Comparison of ENCODE assay signal across 12 cellular contexts in genomic region chr4:10611673-10612072, GRCh38.
DNase-seq lines count a peak whose midpoint lies in the region; ATAC-seq and TF ChIP-seq lines count a peak whose summit lies in the region.
"Had no signal": no experiment of that assay in that cellular context is flagged by ENCODE, and none has a peak within 500 bp of the region (broad histone marks: within the 10 kb centered on the region; RNA-seq: fewer than 3 reads in every experiment).

No MANE protein-coding gene starts in this region.

- H3K4me1 ChIP-seq in body of pancreas (no peaks in the 10 kb centered on the region), gastroesophageal sphincter (no peaks in the 10 kb centered on the region)

- ATAC-seq in body of pancreas = peak; percentile 62
- no peak for ATAC-seq in gastroesophageal sphincter
- no peak for ATAC-seq in HG03097 (IDR thresholded peaks at IDR 0.05; ENCODE audit: low FRiP score, unreplicated experiment)

- TF ChIP-seq POLR2A in body of pancreas (IDR thresholded peaks at IDR 0.05) = no peak
- TF ChIP-seq POLR2A in gastroesophageal sphincter (IDR thresholded peaks at IDR 0.05) = no peak

- no peak for TF ChIP-seq CTCF in AG09309 (IDR thresholded peaks at IDR 0.05; ENCODE audit: control insufficient read depth, insufficient read depth, low read depth, low read length, missing control alignments)
- no peak for TF ChIP-seq CTCF in body of pancreas (IDR thresholded peaks at IDR 0.05)
- TF ChIP-seq CTCF in gastroesophageal sphincter (IDR thresholded peaks at IDR 0.05) = no peak

- H3K4me3 Mint-ChIP-seq in activated CD4-positive, alpha-beta T cell treated with anti-CD3 and anti-CD28 coated beads, Interleukin-2, amount 10 ng/mL, durations not matched to agents 24 days and 14 days = no peak overlapping the region
- H3K4me3 Mint-ChIP-seq: brain had no signal

- H3K36me3 ChIP-seq in body of pancreas (replicated peaks in 1 of 2; ENCODE audit: insufficient read depth in 1 of 2, low read depth in 2 of 2) = no peaks in the 10 kb centered on the region
- H3K36me3 ChIP-seq in gastroesophageal sphincter = no peaks in the 10 kb centered on the region

- H3K4me1 Mint-ChIP-seq in activated CD4-positive, alpha-beta T cell treated with anti-CD3 and anti-CD28 coated beads, Interleukin-2, amount 10 ng/mL, durations not matched to agents 24 days and 14 days = no peaks in the 10 kb centered on the region
- H3K4me1 Mint-ChIP-seq: brain had no signal

- H3K9me3 ChIP-seq in body of pancreas (no peaks in the 10 kb centered on the region), gastroesophageal sphincter (no peaks in the 10 kb centered on the region)

- H3K27ac Mint-ChIP-seq in activated CD4-positive, alpha-beta T cell treated with anti-CD3 and anti-CD28 coated beads, Interleukin-2, amount 10 ng/mL, durations not matched to agents 24 days and 14 days = no peak overlapping the region

- H3K27me3 Mint-ChIP-seq in activated CD4-positive, alpha-beta T cell treated with anti-CD3 and anti-CD28 coated beads, Interleukin-2, amount 10 ng/mL, durations not matched to agents 24 days and 14 days = no peaks in the 10 kb centered on the region

- DNase-seq in AG09309 (ENCODE audit: low read depth) = peak; percentile 24
- DNase-seq in HT1080 (ENCODE audit: low read depth) = peak; percentile 96
- DNase-seq in body of pancreas = peak in 2 of 4 donors; percentile 8 to 14
- DNase-seq in kidney tubule cell (ENCODE audit: low spot score) = peak; percentile 90
- no peak for DNase-seq in UCSD-AML1 (lab: John Stamatoyannopoulos, UW; ENCODE audit: unreplicated experiment)
- no peak for DNase-seq in activated CD4-positive, alpha-beta T cell treated with anti-CD3 and anti-CD28 coated beads, Interleukin-2, amount 10 ng/mL, durations not matched to agents 24 days and 14 days
- DNase-seq: NCI-H1694 treated with DMSO at 0.1 percent for 48 hours, occipital lobe had no signal

- no peak for TF ChIP-seq EP300 in gastroesophageal sphincter (IDR thresholded peaks at IDR 0.05)

- no peaks in the 10 kb centered on the region for H3K36me3 Mint-ChIP-seq in activated CD4-positive, alpha-beta T cell treated with anti-CD3 and anti-CD28 coated beads, Interleukin-2, amount 10 ng/mL, durations not matched to agents 24 days and 14 days (ENCODE audit: low read depth)
- H3K36me3 Mint-ChIP-seq: brain had no signal

- H3K27ac ChIP-seq in body of pancreas = no peak overlapping the region
- no peak overlapping the region for H3K27ac ChIP-seq in gastroesophageal sphincter
- H3K27ac ChIP-seq: C4-2B had no signal

- H3K4me3 ChIP-seq in AG09309 (ENCODE audit: control insufficient read depth, low read depth, low read length) (no peak overlapping the region), body of pancreas (no peak overlapping the region), gastroesophageal sphincter (no peak overlapping the region)

- intact Hi-C loops in body of pancreas (cut with DNase I) = no loop called here
- intact Hi-C loops in activated CD4-positive, alpha-beta T cell treated with anti-CD3 and anti-CD28 coated beads, Interleukin-2, amount 10 ng/mL, durations not matched to agents 24 days and 14 days (cut with micrococcal nuclease) = no loop called here

- no peaks in the 10 kb centered on the region for H3K27me3 ChIP-seq in body of pancreas
- no peaks in the 10 kb centered on the region for H3K27me3 ChIP-seq in gastroesophageal sphincter

- no peaks in the 10 kb centered on the region for H3K9me3 Mint-ChIP-seq in activated CD4-positive, alpha-beta T cell treated with anti-CD3 and anti-CD28 coated beads, Interleukin-2, amount 10 ng/mL, durations not matched to agents 24 days and 14 days

- WGBS in body of pancreas, 2 donors = 46 to 47% methylated on average over 3 of the region's 3 CpGs
- WGBS in gastroesophageal sphincter (ENCODE audit: low coverage in 1 of 2), 2 donors = 29 to 31% methylated on average over 1 to 2 of the region's 3 CpGs

Comparison
In these comparisons a context has a peak if more than half of its experiments do, and no peak if none do; other contexts are left out.
1. DNase-seq: peak in AG09309 (single experiment), HT1080 (single experiment) and kidney tubule cell (single experiment); none in UCSD-AML1 (single experiment) and activated CD4-positive, alpha-beta T cell treated with anti-CD3 and anti-CD28 coated beads, Interleukin-2, amount 10 ng/mL, durations not matched to agents 24 days and 14 days (single experiment).